In genomic region chr4:184514121-184514988, GRCh38 we compare ENCODE assay signal across 8 cellular contexts. TPM values are rescaled to one million over a fixed set of nuclear protein-coding genes. Genes with fewer than 3 reads are reported as not detected.
A peak's percentile ranks its signal among the peaks of the same experiment; 100 is the strongest.
DNase-seq lines count a peak whose midpoint lies in the region; ATAC-seq, FAIRE-seq and TF ChIP-seq lines count a peak whose summit lies in the region.

No MANE protein-coding gene starts in this region.

- H3K27me3 ChIP-seq in CD4-positive, alpha-beta T cell (ENCODE audit: control insufficient read depth, insufficient read depth, low read length): no peaks in the 10 kb centered on the region
- H3K27me3 ChIP-seq in pancreas: no peaks in the 10 kb centered on the region

- no peak for TF ChIP-seq CTCF in CD4-positive, alpha-beta T cell (IDR thresholded peaks at IDR 0.05)
- no peak for TF ChIP-seq CTCF in fibroblast of the aortic adventitia (IDR thresholded peaks at IDR 0.05; ENCODE audit: insufficient read depth, low read length)
- TF ChIP-seq CTCF in pancreas (IDR thresholded peaks at IDR 0.05): no peak

- H3K4me3 Mint-ChIP-seq in CD4-positive, alpha-beta T cell: no peak overlapping the region
- peak overlapping the region; percentile 38 for H3K4me3 Mint-ChIP-seq in activated CD4-positive, alpha-beta memory T cell treated with anti-CD3 and anti-CD28 coated beads for 36 hours

- H3K9me3 ChIP-seq in CD4-positive, alpha-beta T cell (ENCODE audit: control insufficient read depth, low read length): no peaks in the 10 kb centered on the region
- no peaks in the 10 kb centered on the region for H3K9me3 ChIP-seq in pancreas

- ATAC-seq in CD4-positive, alpha-beta T cell (ENCODE audit: poor library complexity): peak; percentile 37
- ATAC-seq in GM19468 (IDR thresholded peaks at IDR 0.05; ENCODE audit: extremely low read depth, unreplicated experiment): peak; percentile 73
- ATAC-seq in HG03565 (IDR thresholded peaks at IDR 0.05; ENCODE audit: unreplicated experiment): peak; percentile 94
- peak in 3 of 4 donors; percentile 70 to 94 (median 90) for ATAC-seq in pancreas

- no peak for DNase-seq in CD4-positive, alpha-beta T cell
- DNase-seq in activated CD4-positive, alpha-beta memory T cell treated with anti-CD3 and anti-CD28 coated beads for 36 hours: peak; percentile 90
- peak; percentile 80 for DNase-seq in fibroblast of the aortic adventitia (ENCODE audit: low read depth)
- DNase-seq in pancreas: peak in 1 of 6 donors; percentile 40
- no peak for DNase-seq in NCI-H345 (lab: John Stamatoyannopoulos, UW)
- DNase-seq in COR-L47 (lab: John Stamatoyannopoulos, UW): no peak

- 62 to 71% methylated on average over 8 of the region's 8 CpGs for WGBS in pancreas, 2 donors

- no peaks in the 10 kb centered on the region for H3K4me1 ChIP-seq in pancreas

- intact Hi-C loops in CD4-positive, alpha-beta T cell (cut with DNase I, micrococcal nuclease): no loop called here
- intact Hi-C loops in activated CD4-positive, alpha-beta memory T cell treated with anti-CD3 and anti-CD28 coated beads for 36 hours (cut with micrococcal nuclease): loop anchor here (1.0 kb wide), 10 partner anchors 8 to 277 kb away; partner anchors contain the start of gene IRF2
- intact Hi-C loops in pancreas (cut with DNase I): no loop called here

- H3K36me3 ChIP-seq in pancreas: no peaks in the 10 kb centered on the region

- H3K27me3 Mint-ChIP-seq in CD4-positive, alpha-beta T cell: no peaks in the 10 kb centered on the region
- H3K27me3 Mint-ChIP-seq in activated CD4-positive, alpha-beta memory T cell treated with anti-CD3 and anti-CD28 coated beads for 36 hours: no peaks in the 10 kb centered on the region

- no peak for FAIRE-seq in pancreas (lab: Jason Lieb, UNC)

- no peaks in the 10 kb centered on the region for H3K36me3 Mint-ChIP-seq in CD4-positive, alpha-beta T cell (ENCODE audit: low read depth)
- H3K36me3 Mint-ChIP-seq in activated CD4-positive, alpha-beta memory T cell treated with anti-CD3 and anti-CD28 coated beads for 36 hours: peaks cover 5% of the 10 kb centered on the region

- POLR2A ChIA-PET in CD4-positive, alpha-beta T cell (lab: Charles Lee): interaction anchor here (0.8 to 2.4 kb wide), 6 partner anchors 11 to 135 kb away, joined by 3 to 17 read pairs (median 6); partner anchors contain the start of genes CASP3, IRF2 and PRIMPOL
- POLR2A ChIA-PET in activated CD4-positive, alpha-beta memory T cell treated with anti-CD3 and anti-CD28 coated beads for 36 hours (lab: Charles Lee): interaction anchor here (0.7 to 4.4 kb wide), 26 partner anchors 8 to 334 kb away, joined by 3 to 60 read pairs (median 4); partner anchors contain the start of genes CASP3, CENPU, IRF2 and PRIMPOL

- H3K4me3 ChIP-seq in fibroblast of the aortic adventitia (ENCODE audit: low read depth, low read length) (peak overlapping the region; percentile 1), pancreas (no peak overlapping the region)

- no peak overlapping the region for H3K27ac ChIP-seq in CD4-positive, alpha-beta T cell (ENCODE audit: low read depth, low read length)
- H3K27ac ChIP-seq in pancreas: no peak overlapping the region

- no peak overlapping the region for H3K27ac Mint-ChIP-seq in CD4-positive, alpha-beta T cell
- H3K27ac Mint-ChIP-seq in activated CD4-positive, alpha-beta memory T cell treated with anti-CD3 and anti-CD28 coated beads for 36 hours: peak overlapping the region; percentile 88

- CTCF ChIA-PET in CD4-positive, alpha-beta T cell (lab: Charles Lee): no interaction called here
- CTCF ChIA-PET in activated CD4-positive, alpha-beta memory T cell treated with anti-CD3 and anti-CD28 coated beads for 36 hours (lab: Charles Lee): interaction anchor here (0.7 to 3.4 kb wide), 11 partner anchors 8 to 250 kb away, joined by 3 to 30 read pairs (median 4); partner anchors contain the start of genes CENPU and IRF2

- H3K4me1 Mint-ChIP-seq in CD4-positive, alpha-beta T cell (ENCODE audit: low read depth): peaks cover 24% of the 10 kb centered on the region
- H3K4me1 Mint-ChIP-seq in activated CD4-positive, alpha-beta memory T cell treated with anti-CD3 and anti-CD28 coated beads for 36 hours (ENCODE audit: low read depth): peaks cover 42% of the 10 kb centered on the region

- peaks cover 3% of the 10 kb centered on the region for H3K9me3 Mint-ChIP-seq in CD4-positive, alpha-beta T cell
- H3K9me3 Mint-ChIP-seq in activated CD4-positive, alpha-beta memory T cell treated with anti-CD3 and anti-CD28 coated beads for 36 hours: peaks cover 13% of the 10 kb centered on the region

RNA-seq across cellular contexts. Expression of gene IRF2, which starts 40.0 kb away (rescaled TPM):
- total RNA-seq in CD4-positive, alpha-beta T cell: 10 to 100 TPM; 11.4 to 14.9 TPM
- total RNA-seq in activated CD4-positive, alpha-beta memory T cell treated with anti-CD3 and anti-CD28 coated beads for 36 hours: 10 to 100 TPM; 48.1 to 50.9 TPM
- total RNA-seq in fibroblast of the aortic adventitia (ENCODE audit: low replicate concordance) (16.8 and 35.2 TPM in 2 replicates), pancreas (10 to 100 TPM in 5 of 6 donors, 1 to 10 TPM in 1; 7.4 to 32.3 (median 14.2) TPM)
- polyA plus RNA-seq in pancreas: 1 to 10 TPM; 6.8 to 10.0 TPM

Comparison
In these comparisons a context has a peak if more than half of its experiments do, and no peak if none do; other contexts are left out.
1. ATAC-seq: peak in every context shown above with its lines; median percentile 94 in HG03565; 90 in pancreas; 73 in GM19468; 37 in CD4-positive, alpha-beta T cell.
2. DNase-seq: peak in activated CD4-positive, alpha-beta memory T cell treated with anti-CD3 and anti-CD28 coated beads for 36 hours (single experiment) and fibroblast of the aortic adventitia (single experiment); none in CD4-positive, alpha-beta T cell (0 of 10), NCI-H345 (single experiment) and COR-L47 (single experiment).